7 cellular contexts compared by ENCODE assay signal in genomic region chr14:105415481-105416428, GRCh38. TPM values are rescaled to one million over a fixed set of nuclear protein-coding genes. Genes with fewer than 3 reads are reported as not detected.
DNase-seq lines count a peak whose midpoint lies in the region; ATAC-seq, FAIRE-seq and TF ChIP-seq lines count a peak whose summit lies in the region.

No MANE protein-coding gene starts in this region.

- POLR2A ChIA-PET in HEK293 (lab: Yijun Ruan, JAX): interaction anchor here (0.6 to 0.7 kb wide), 2 partner anchors 13 to 39 kb away, joined by 3 read pairs; no protein-coding TSS in a partner anchor

- no peak for DNase-seq in T-helper 17 cell
- DNase-seq in foreskin fibroblast: no peak
- DNase-seq in smooth muscle cell (lab: John Stamatoyannopoulos, UW; ENCODE audit: unreplicated experiment): no peak
- no peak for DNase-seq in DMS53 (lab: John Stamatoyannopoulos, UW)
- no peak for DNase-seq in RCC 7860 (ENCODE audit: low spot score)

- no peak overlapping the region for H3K27ac Mint-ChIP-seq in T-helper 17 cell

- peaks cover 5% of the 10 kb centered on the region for H3K4me1 Mint-ChIP-seq in T-helper 17 cell

- no peaks in the 10 kb centered on the region for H3K9me3 ChIP-seq in HEK293 (ENCODE audit: control insufficient read depth, insufficient read depth, low read depth, low read length)
- no peaks in the 10 kb centered on the region for H3K9me3 ChIP-seq in T-helper 17 cell (ENCODE audit: control insufficient read depth, low read length, poor library complexity, severe bottlenecking)
- no peaks in the 10 kb centered on the region for H3K9me3 ChIP-seq in smooth muscle cell (replicated peaks; ENCODE audit: low read depth)

- H3K27me3 Mint-ChIP-seq in T-helper 17 cell: peaks cover 17% of the 10 kb centered on the region

- WGBS in smooth muscle cell (ENCODE audit: low lambda C conversion rate): 92% methylated on average over 25 of the region's 25 CpGs

- H3K4me3 ChIP-seq in HEK293 (ENCODE audit: low read depth, low read length): no peak overlapping the region
- H3K4me3 ChIP-seq in foreskin fibroblast (ENCODE audit: low read depth in 1 of 2, low read length in 2 of 2): peak overlapping the region; percentile 33 to 49
- peak overlapping the region; percentile 69 for H3K4me3 ChIP-seq in smooth muscle cell

- H4K20me1 ChIP-seq in smooth muscle cell (ENCODE audit: low read depth): peaks cover 2% of the 10 kb centered on the region

- H3K27ac ChIP-seq in HEK293 (ENCODE audit: extremely low read depth, low read depth, low read length): no peak overlapping the region
- no peak overlapping the region for H3K27ac ChIP-seq in smooth muscle cell (ENCODE audit: low read depth)

- H3K4me3 Mint-ChIP-seq in T-helper 17 cell: peak overlapping the region; percentile 81

- no peak for ATAC-seq in T-helper 17 cell
- no peak for ATAC-seq in GM19324 (IDR thresholded peaks at IDR 0.05; ENCODE audit: low FRiP score, unreplicated experiment)

- CTCF ChIA-PET in HEK293 (lab: Yijun Ruan, JAX): no interaction called here

- H3K27me3 ChIP-seq in smooth muscle cell (ENCODE audit: low read depth): no peaks in the 10 kb centered on the region

- no peak overlapping the region for H3K9ac ChIP-seq in smooth muscle cell (ENCODE audit: low read depth)

- peaks cover 7% of the 10 kb centered on the region for H3F3A ChIP-seq in smooth muscle cell (ENCODE audit: low read depth)

- no peak for FAIRE-seq in RCC 7860 (lab: Jason Lieb, UNC)

- peak overlapping the region; percentile 99 for H2AFZ ChIP-seq in smooth muscle cell (ENCODE audit: low read depth)

- H3K36me3 ChIP-seq in HEK293 (ENCODE audit: control insufficient read depth in 2 of 2, insufficient read depth in 1 of 2, low read length in 2 of 2): no peaks in the 10 kb centered on the region; a peak in 1 of 3 replicates
- H3K36me3 ChIP-seq in smooth muscle cell (ENCODE audit: low read depth): no peaks in the 10 kb centered on the region

- TF ChIP-seq CTCF in HEK293 (tag by site-specific recombination; IDR thresholded peaks at IDR 0.05) (no peak), foreskin fibroblast (IDR thresholded peaks at IDR 0.05; ENCODE audit: low read depth, low read length) (no peak), smooth muscle cell (IDR thresholded peaks at IDR 0.05; ENCODE audit: borderline replicate concordance, insufficient read depth, poor library complexity, severe bottlenecking) (no peak)

- H3K79me2 ChIP-seq in smooth muscle cell (ENCODE audit: low read depth): peaks cover 9% of the 10 kb centered on the region

- H3K4me1 ChIP-seq in HEK293 (ENCODE audit: control insufficient read depth, insufficient read depth, low read length): peaks cover 5% of the 10 kb centered on the region
- peaks cover 16% of the 10 kb centered on the region for H3K4me1 ChIP-seq in smooth muscle cell (ENCODE audit: low read depth)

- peak overlapping the region; percentile 97 for H3K4me2 ChIP-seq in smooth muscle cell

- H3K36me3 Mint-ChIP-seq in T-helper 17 cell (ENCODE audit: low read depth): peaks cover 5% of the 10 kb centered on the region

TF ChIP-seq in HEK293, 187 proteins besides CTCF, POLR2A, EP300 and RAD21:
- TF ChIP-seq ZNF626 (tag by site-specific recombination; IDR thresholded peaks at IDR 0.05) (no peak), ZNF335 (tag by site-specific recombination; conservative IDR thresholded peaks at IDR 0.05) (peak; percentile 25)

RNA-seq across cellular contexts. Expression of gene MTA1, which starts 3.9 kb away (rescaled TPM):
- total RNA-seq in T-helper 17 cell (10 to 100 TPM; 99.0 to 99.7 TPM), smooth muscle cell (25.5 and 41.3 TPM in 2 replicates)
- 48.7 and 60.4 TPM in 2 replicates for polyA plus RNA-seq in smooth muscle cell

RNA-seq across cellular contexts. Expression of gene TEX22, which starts 17.4 kb away (rescaled TPM):
- total RNA-seq in T-helper 17 cell: 1 to 10 TPM in 1 of 2 donors, under 1 TPM in 1; 0.60 to 1.7 TPM
- 0.09 and 1.7 TPM in 2 replicates for total RNA-seq in smooth muscle cell
- 0.50 and 0.93 TPM in 2 replicates for polyA plus RNA-seq in smooth muscle cell

RNA-seq across cellular contexts. Expression of gene CRIP2, which starts 58.9 kb away (rescaled TPM):
- 10 to 100 TPM; 51.6 to 58.8 TPM for total RNA-seq in T-helper 17 cell
- total RNA-seq in smooth muscle cell: 7.6 and 14.1 TPM in 2 replicates
- polyA plus RNA-seq in smooth muscle cell: 38.1 and 45.7 TPM in 2 replicates
